Comparison of ENCODE assay signal across 9 cellular contexts in the genomic region with DNA sequence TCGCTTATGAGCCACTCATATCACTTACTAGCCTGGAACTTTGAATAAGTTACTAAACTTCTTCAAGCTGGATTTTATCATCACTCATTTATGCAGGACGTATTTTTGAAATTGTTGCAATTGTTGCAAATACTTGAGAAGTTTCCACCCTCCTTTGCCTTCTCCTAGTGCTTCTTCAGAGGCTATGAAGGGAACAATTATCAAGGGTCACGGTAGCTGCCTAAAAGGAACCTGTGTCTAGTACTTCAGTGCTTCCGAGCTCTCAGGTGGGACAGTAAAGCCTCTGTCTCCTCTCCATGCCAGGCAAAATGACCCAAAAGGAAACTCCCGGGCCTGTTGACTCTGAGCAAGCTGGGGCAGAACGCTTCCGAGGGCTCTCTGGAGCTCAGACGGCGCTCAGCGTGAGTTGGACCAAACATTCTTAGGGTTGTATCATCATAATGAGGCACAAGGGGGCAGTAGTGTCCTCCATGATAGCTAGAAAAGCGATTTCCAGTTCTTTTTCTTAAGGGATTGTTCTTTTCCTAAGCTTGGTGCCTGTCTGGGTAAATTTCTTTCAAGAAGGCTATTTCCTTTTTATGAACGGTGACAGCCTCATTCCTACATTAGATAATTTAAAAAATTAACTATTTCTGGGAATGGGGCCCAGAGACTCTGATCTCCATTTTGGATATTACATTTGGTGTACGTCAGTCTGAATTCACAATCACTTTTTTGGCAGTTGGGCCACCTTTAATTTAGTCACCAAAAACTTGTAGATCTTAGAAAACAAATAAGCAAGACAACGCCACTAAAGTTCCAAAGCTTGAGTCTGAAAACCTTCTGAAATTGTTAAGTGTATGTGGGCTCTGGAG.
DNase-seq lines count a peak whose midpoint lies in the region; ATAC-seq and TF ChIP-seq lines count a peak whose summit lies in the region.
"Had no signal": no experiment of that assay in that cellular context is flagged by ENCODE, and none has a peak within 500 bp of the region (broad histone marks: within the 10 kb centered on the region; RNA-seq: fewer than 3 reads in every experiment).

No MANE protein-coding gene starts in this region.

- TF ChIP-seq CTCF in HEK293 (tag by site-specific recombination; IDR thresholded peaks at IDR 0.05) (0 out of 2 replicates have a peak, but pooled peaks have one; percentile 44), NB4 (IDR thresholded peaks at IDR 0.05; ENCODE audit: low read depth, low read length) (peak; percentile 66), SU-DHL-6 (IDR thresholded peaks at IDR 0.05; ENCODE audit: insufficient read depth, low read length, poor library complexity, severe bottlenecking) (peak; percentile 35), endodermal cell (conservative IDR thresholded peaks at IDR 0.05) (peak; percentile 84), type B pancreatic cell (conservative IDR thresholded peaks at IDR 0.05) (peak; percentile 90)

- no peaks in the 10 kb centered on the region for H3K9me3 ChIP-seq in HEK293 (ENCODE audit: control insufficient read depth, insufficient read depth, low read depth, low read length)
- H3K9me3 ChIP-seq in SU-DHL-6 (ENCODE audit: insufficient read depth, low read length), result no peaks in the 10 kb centered on the region
- no peaks in the 10 kb centered on the region for H3K9me3 ChIP-seq in endodermal cell (ENCODE audit: control insufficient read depth, low read length)

- intact Hi-C loops in activated CD4-positive, alpha-beta T cell treated with anti-CD3 and anti-CD28 coated beads for 36 hours (cut with DNase I, micrococcal nuclease), result loop anchor here (1.0 to 10.0 kb wide), 6 partner anchors 361 to 995 kb away; no protein-coding TSS in a partner anchor

- no peak overlapping the region for H3K4me3 Mint-ChIP-seq in activated CD4-positive, alpha-beta T cell treated with anti-CD3 and anti-CD28 coated beads for 36 hours
- H3K4me3 Mint-ChIP-seq in endodermal cell (no peak overlapping the region), type B pancreatic cell (no peak overlapping the region)
- H3K4me3 Mint-ChIP-seq: central memory CD8-positive, alpha-beta T cell had no signal

- H3K9me2 ChIP-seq in SU-DHL-6 (replicated peaks; ENCODE audit: insufficient read depth, low read length), result no peaks in the 10 kb centered on the region

- POLR2A ChIA-PET in activated CD4-positive, alpha-beta T cell treated with anti-CD3 and anti-CD28 coated beads for 36 hours (lab: Charles Lee), result interaction anchor here (0.6 to 1.1 kb wide), 3 partner anchors 8 to 30 kb away, joined by 3 read pairs; no protein-coding TSS in a partner anchor
- POLR2A ChIA-PET in HEK293 (lab: Yijun Ruan, JAX), result no interaction called here

- CTCF ChIA-PET in activated CD4-positive, alpha-beta T cell treated with anti-CD3 and anti-CD28 coated beads for 36 hours (lab: Charles Lee), result interaction anchor here (0.6 to 2.3 kb wide), 18 partner anchors 9 to 998 kb away, joined by 3 to 15 read pairs (median 4); no protein-coding TSS in a partner anchor
- CTCF ChIA-PET in HEK293 (lab: Yijun Ruan, JAX), result interaction anchor here (0.6 to 2.7 kb wide), 29 partner anchors 9 to 994 kb away, joined by 3 to 21 read pairs (median 4); no protein-coding TSS in a partner anchor

- no peaks in the 10 kb centered on the region for H3K79me2 ChIP-seq in SU-DHL-6 (ENCODE audit: insufficient read depth, low read length)
- H3K79me2 ChIP-seq in mesendoderm (ENCODE audit: control insufficient read depth, insufficient read depth, low read length), result no peaks in the 10 kb centered on the region

- H3K36me3 ChIP-seq in HEK293 (ENCODE audit: control insufficient read depth in 2 of 2, insufficient read depth in 1 of 2, low read length in 2 of 2), result no peaks in the 10 kb centered on the region
- no peaks in the 10 kb centered on the region for H3K36me3 ChIP-seq in SU-DHL-6 (ENCODE audit: low read length)
- H3K36me3 ChIP-seq in endodermal cell (ENCODE audit: control insufficient read depth, insufficient read depth, low read length), result no peaks in the 10 kb centered on the region
- no peaks in the 10 kb centered on the region for H3K36me3 ChIP-seq in mesendoderm (ENCODE audit: control insufficient read depth, insufficient read depth, low read length)

- no peak overlapping the region for H2BK15ac ChIP-seq in mesendoderm (replicated peaks; ENCODE audit: low read depth)

- no peaks in the 10 kb centered on the region for H3K79me1 ChIP-seq in mesendoderm (ENCODE audit: low read length)

- H2AFZ ChIP-seq in SU-DHL-6 (ENCODE audit: low read depth, low read length, severe bottlenecking), result no peak overlapping the region

- WGBS in endodermal cell (ENCODE audit: insufficient coverage in 1 of 2, insufficient read length in 1 of 2), 2 experiments, result 45 to 57% methylated on average over 6 to 14 of the region's 14 CpGs
- no CpG with 5 or more reads among the region's 14 CpGs for WGBS in mesendoderm (ENCODE audit: extremely low coverage, insufficient coverage, low lambda C conversion rate)

- TF ChIP-seq POLR2A in NB4 (IDR thresholded peaks at IDR 0.05; ENCODE audit: extremely low read depth, insufficient read length), result no peak

- no peak overlapping the region for H3K56ac ChIP-seq in mesendoderm (ENCODE audit: low read length)

- H3K36me3 Mint-ChIP-seq in activated CD4-positive, alpha-beta T cell treated with anti-CD3 and anti-CD28 coated beads for 36 hours (ENCODE audit: low read depth), result no peaks in the 10 kb centered on the region
- no peaks in the 10 kb centered on the region for H3K36me3 Mint-ChIP-seq in endodermal cell (ENCODE audit: low read depth)
- H3K36me3 Mint-ChIP-seq in type B pancreatic cell, result no peaks in the 10 kb centered on the region

- peak overlapping the region; percentile 45 for H3K23ac ChIP-seq in mesendoderm (ENCODE audit: low read length)

- H3K27me3 ChIP-seq in SU-DHL-6 (ENCODE audit: low read length) (no peaks in the 10 kb centered on the region), endodermal cell (ENCODE audit: control insufficient read depth, insufficient read depth, low read length, poor library complexity, severe bottlenecking) (no peaks in the 10 kb centered on the region), mesendoderm (ENCODE audit: insufficient read depth, low read length, poor library complexity) (no peaks in the 10 kb centered on the region)

- H3K4ac ChIP-seq in mesendoderm (ENCODE audit: low read depth, low read length), result no peak overlapping the region

- H3K27me3 Mint-ChIP-seq in activated CD4-positive, alpha-beta T cell treated with anti-CD3 and anti-CD28 coated beads for 36 hours, result no peaks in the 10 kb centered on the region
- no peaks in the 10 kb centered on the region for H3K27me3 Mint-ChIP-seq in endodermal cell (ENCODE audit: insufficient read depth)
- peaks cover 10% of the 10 kb centered on the region for H3K27me3 Mint-ChIP-seq in type B pancreatic cell
- H3K27me3 Mint-ChIP-seq: central memory CD8-positive, alpha-beta T cell had no signal

- no peak overlapping the region for H3K18ac ChIP-seq in mesendoderm (ENCODE audit: low read length)

- H3K27ac ChIP-seq in HEK293 (ENCODE audit: extremely low read depth, low read depth, low read length) (no peak overlapping the region), SU-DHL-6 (ENCODE audit: low read depth, low read length) (no peak overlapping the region), endodermal cell (ENCODE audit: low read depth, low read length) (no peak overlapping the region), mesendoderm (ENCODE audit: low read depth, low read length) (no peak overlapping the region)

- no peak overlapping the region for H2AK5ac ChIP-seq in mesendoderm (ENCODE audit: low read length)

- H4K5ac ChIP-seq in mesendoderm (ENCODE audit: low read length), result no peak overlapping the region

- H3K9ac ChIP-seq in SU-DHL-6 (ENCODE audit: low read length) (no peak overlapping the region), endodermal cell (ENCODE audit: extremely low read depth, low read length, poor library complexity, severe bottlenecking) (no peak overlapping the region), mesendoderm (ENCODE audit: low read length) (no peak overlapping the region)

- no peak overlapping the region for H4K8ac ChIP-seq in mesendoderm (ENCODE audit: low read depth, low read length)

- no peaks in the 10 kb centered on the region for H4K20me1 ChIP-seq in SU-DHL-6 (ENCODE audit: low read depth, low read length)

- no peaks in the 10 kb centered on the region for H3F3A ChIP-seq in SU-DHL-6 (ENCODE audit: insufficient read depth)

- H3K4me2 ChIP-seq in SU-DHL-6 (ENCODE audit: low read depth, low read length, poor library complexity, severe bottlenecking) (no peak overlapping the region), mesendoderm (ENCODE audit: low read length) (no peak overlapping the region)

- no peak overlapping the region for H2BK5ac ChIP-seq in mesendoderm (ENCODE audit: low read length)

- no peak overlapping the region for H2BK120ac ChIP-seq in mesendoderm (ENCODE audit: low read depth, low read length)

- H3K9me3 Mint-ChIP-seq in activated CD4-positive, alpha-beta T cell treated with anti-CD3 and anti-CD28 coated beads for 36 hours (ENCODE audit: low read depth), result peaks cover 2% of the 10 kb centered on the region
- H3K9me3 Mint-ChIP-seq in endodermal cell (no peaks in the 10 kb centered on the region), type B pancreatic cell (no peaks in the 10 kb centered on the region)
- H3K9me3 Mint-ChIP-seq: central memory CD8-positive, alpha-beta T cell had no signal

- H3K4me1 ChIP-seq in HEK293 (ENCODE audit: control insufficient read depth, insufficient read depth, low read length) (no peaks in the 10 kb centered on the region), endodermal cell (ENCODE audit: control insufficient read depth, insufficient read depth, low read length) (no peaks in the 10 kb centered on the region), mesendoderm (ENCODE audit: control insufficient read depth, low read depth, low read length) (no peaks in the 10 kb centered on the region)

- peak; percentile 51 for ATAC-seq in activated CD4-positive, alpha-beta T cell treated with anti-CD3 and anti-CD28 coated beads for 36 hours

- no peak overlapping the region for H3K4me3 ChIP-seq in HEK293 (ENCODE audit: low read depth, low read length)
- no peak overlapping the region for H3K4me3 ChIP-seq in NB4 (ENCODE audit: low read depth, low read length)
- H3K4me3 ChIP-seq in SU-DHL-6 (ENCODE audit: insufficient read depth, low read length, poor library complexity, severe bottlenecking), result no peak overlapping the region
- H3K4me3 ChIP-seq in endodermal cell (ENCODE audit: low read length), result no peak overlapping the region
- no peak overlapping the region for H3K4me3 ChIP-seq in mesendoderm (ENCODE audit: low read length)

- H3K4me1 Mint-ChIP-seq in activated CD4-positive, alpha-beta T cell treated with anti-CD3 and anti-CD28 coated beads for 36 hours, result no peaks in the 10 kb centered on the region
- H3K4me1 Mint-ChIP-seq in endodermal cell (peaks cover 2% of the 10 kb centered on the region), type B pancreatic cell (ENCODE audit: unreplicated experiment) (peaks cover 4% of the 10 kb centered on the region)
- H3K4me1 Mint-ChIP-seq: central memory CD8-positive, alpha-beta T cell had no signal

- no peak overlapping the region for H3K27ac Mint-ChIP-seq in activated CD4-positive, alpha-beta T cell treated with anti-CD3 and anti-CD28 coated beads for 36 hours
- H3K27ac Mint-ChIP-seq in endodermal cell (no peak overlapping the region), type B pancreatic cell (no peak overlapping the region)

- peak; percentile 38 for DNase-seq in activated CD4-positive, alpha-beta T cell treated with anti-CD3 and anti-CD28 coated beads for 36 hours
- no peak for DNase-seq in activated CD4-positive, alpha-beta T cell treated with anti-CD3 and anti-CD28 coated beads for 1 hour
- DNase-seq in NB4 (ENCODE audit: low read depth) (peak; percentile 62), endodermal cell (peak; percentile 88), mesendoderm (peak; percentile 78), type B pancreatic cell (ENCODE audit: extremely low spot score, unreplicated experiment) (no peak)

Comparison
In these comparisons a context has a peak if more than half of its experiments do, and no peak if none do; other contexts are left out.
1. DNase-seq: peak in activated CD4-positive, alpha-beta T cell treated with anti-CD3 and anti-CD28 coated beads for 36 hours (single experiment), NB4 (single experiment), endodermal cell (single experiment) and mesendoderm (single experiment); none in activated CD4-positive, alpha-beta T cell treated with anti-CD3 and anti-CD28 coated beads for 1 hour (single experiment) and type B pancreatic cell (single experiment).
2. CTCF ChIP-seq: peak in every context shown above with its lines; median percentile 90 in type B pancreatic cell; 84 in endodermal cell; 66 in NB4; 44 in HEK293; 35 in SU-DHL-6.